7 cellular contexts compared by ENCODE assay signal in genomic region chr3:67481126-67481525, GRCh38.
"Had no signal": no experiment of that assay in that cellular context is flagged by ENCODE, and none has a peak within 500 bp of the region (broad histone marks: within the 10 kb centered on the region; RNA-seq: fewer than 3 reads in every experiment).

No MANE protein-coding gene starts in this region.

- DNase-seq: GDM1, GF-D8 had no signal

- FAIRE-seq: G401.6, GM12878, GM12891, GM12892, GM18507 had no signal

- ATAC-seq: GM12878 had no signal

- H3K4me3 ChIP-seq: GM12878 had no signal
